Comparison of ENCODE assay signal across 8 cellular contexts in genomic region chr9:71909887-71910601, GRCh38. TPM values are rescaled to one million over a fixed set of nuclear protein-coding genes. Genes with fewer than 3 reads are reported as not detected.
A peak's percentile ranks its signal among the peaks of the same experiment; 100 is the strongest.
DNase-seq lines count a peak whose midpoint lies in the region; ATAC-seq and TF ChIP-seq lines count a peak whose summit lies in the region.

No MANE protein-coding gene starts in this region.

- H3K36me3 ChIP-seq in left ventricle myocardium inferior (no peaks in the 10 kb centered on the region), parathyroid adenoma (ENCODE audit: control insufficient read depth, insufficient read depth, low read length) (no peaks in the 10 kb centered on the region)

- peak; percentile 54 for DNase-seq in activated CD4-positive, CD25-positive, alpha-beta regulatory T cell treated with anti-CD3 and anti-CD28 coated beads, Interleukin-2, amount 50 U/mL, for 72 hours
- DNase-seq in RWPE1 (ENCODE audit: low spot score), result peak; percentile 36
- DNase-seq in left ventricle myocardium inferior, result peak; percentile 70

- TF ChIP-seq CTCF in RWPE1 (conservative IDR thresholded peaks at IDR 0.05; ENCODE audit: low read depth) (no peak), left ventricle myocardium inferior (IDR thresholded peaks at IDR 0.05; ENCODE audit: borderline replicate concordance) (no peak), parathyroid adenoma (IDR thresholded peaks at IDR 0.05) (no peak)

- POLR2A ChIA-PET in RWPE1 (lab: Yijun Ruan, JAX; ENCODE audit: low non-redundant PET), result no interaction called here

- H3K4me3 ChIP-seq in left ventricle myocardium inferior (peak overlapping the region; percentile 98), parathyroid adenoma (ENCODE audit: low read depth, low read length) (peak overlapping the region; percentile 89)

- ATAC-seq in activated CD4-positive, CD25-positive, alpha-beta regulatory T cell treated with anti-CD3 and anti-CD28 coated beads, Interleukin-2, amount 50 U/mL, for 24 hours, result no peak
- ATAC-seq in HG03139 (IDR thresholded peaks at IDR 0.05; ENCODE audit: unreplicated experiment) (peak; percentile 4), HG02938 (IDR thresholded peaks at IDR 0.05; ENCODE audit: unreplicated experiment) (no peak)

- H2AFZ ChIP-seq in parathyroid adenoma, result peak overlapping the region; percentile 86

- H3K27ac ChIP-seq in RWPE1 (peak overlapping the region; percentile 97), angular gyrus (ENCODE audit: low read depth, low read length) (peak overlapping the region; percentile 90), left ventricle myocardium inferior (replicated peaks) (peak overlapping the region; percentile 97), parathyroid adenoma (peak overlapping the region; percentile 88)

- H3K79me2 ChIP-seq in parathyroid adenoma, result peaks cover 27% of the 10 kb centered on the region

- H3K9me3 ChIP-seq in left ventricle myocardium inferior (replicated peaks) (no peaks in the 10 kb centered on the region), parathyroid adenoma (ENCODE audit: control insufficient read depth, low read length) (no peaks in the 10 kb centered on the region)

- CTCF ChIA-PET in RWPE1 (lab: Yijun Ruan, JAX), result no interaction called here

- H3K4me1 ChIP-seq in left ventricle myocardium inferior, result peaks cover 81% of the 10 kb centered on the region
- H3K4me1 ChIP-seq in parathyroid adenoma, result peaks cover 6% of the 10 kb centered on the region

- H3K4me2 ChIP-seq in parathyroid adenoma (ENCODE audit: low read length), result peak overlapping the region; percentile 71

- H3K27me3 ChIP-seq in left ventricle myocardium inferior (ENCODE audit: low read depth) (no peaks in the 10 kb centered on the region), parathyroid adenoma (ENCODE audit: control insufficient read depth, insufficient read depth, low read length) (no peaks in the 10 kb centered on the region)

- intact Hi-C loops in left ventricle myocardium inferior (cut with micrococcal nuclease), result no loop called here

- H3K9ac ChIP-seq in parathyroid adenoma, result peak overlapping the region; percentile 76

RNA-seq across cellular contexts. Expression of gene ABHD17B, which starts 0.9 kb away (rescaled TPM):
- total RNA-seq in left ventricle myocardium inferior, result 10.2 TPM

RNA-seq across cellular contexts. Expression of gene C9orf85, which starts 1.4 kb away (rescaled TPM):
- total RNA-seq in left ventricle myocardium inferior, result 6.3 TPM
